ENCODE assay signal across 13 cellular contexts in the genomic region with DNA sequence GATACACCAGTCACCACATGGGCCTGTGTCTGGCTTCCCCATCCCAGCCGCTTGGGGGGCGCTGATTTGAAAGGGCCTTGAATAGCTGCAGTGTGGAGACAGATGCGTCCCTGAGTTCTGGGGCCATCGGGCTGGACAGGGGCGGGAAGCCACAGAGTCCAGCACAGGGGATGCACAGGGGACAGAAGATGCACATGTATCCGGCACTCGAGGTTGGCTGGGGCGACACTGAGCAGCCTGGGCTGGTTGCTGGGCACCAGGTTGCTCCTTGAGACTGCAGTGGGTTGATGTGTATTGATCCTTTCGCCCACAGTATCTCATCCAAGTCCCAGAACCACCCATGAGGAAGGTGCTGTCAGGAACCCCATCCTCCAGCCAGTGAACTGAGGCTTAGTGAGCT.
"Had no signal": no experiment of that assay in that cellular context is flagged by ENCODE, and none has a peak within 500 bp of the region (broad histone marks: within the 10 kb centered on the region; RNA-seq: fewer than 3 reads in every experiment).

No MANE protein-coding gene starts in this region.

- H3K9me3 ChIP-seq: ascending aorta, tibial artery had no signal

- H3K4me1 ChIP-seq: ascending aorta had no signal

- H3K27me3 ChIP-seq: ascending aorta, hepatocyte had no signal

- H3K36me3 Mint-ChIP-seq: natural killer cell had no signal

- H3K9me3 Mint-ChIP-seq: activated CD4-positive, alpha-beta T cell treated with anti-CD3 and anti-CD28 coated beads, Interleukin-2, amount 10 ng/mL, durations not matched to agents 7 days and 5 days; activated T-cell treated with anti-CD3 and anti-CD28 coated beads, Interleukin-2, amount 50 U/mL, for 24 hours; natural killer cell had no signal

- H3K27ac Mint-ChIP-seq: activated CD4-positive, alpha-beta T cell treated with anti-CD3 and anti-CD28 coated beads, Interleukin-2, amount 10 ng/mL, durations not matched to agents 7 days and 5 days; activated CD8-positive, alpha-beta T cell treated with anti-CD3 and anti-CD28 coated beads, Interleukin-2, amount 10 ng/mL, durations not matched to agents 7 days and 5 days; activated T-cell treated with anti-CD3 and anti-CD28 coated beads, Interleukin-2, amount 50 U/mL, for 24 hours; natural killer cell had no signal

- H3K4me3 ChIP-seq: ascending aorta, hepatocyte, tibial artery had no signal

- H3K27ac ChIP-seq: ascending aorta, hepatocyte, tibial artery had no signal

- H3K36me3 ChIP-seq: ascending aorta, tibial artery had no signal

- H3K4me3 Mint-ChIP-seq: activated CD4-positive, alpha-beta T cell treated with anti-CD3 and anti-CD28 coated beads, Interleukin-2, amount 10 ng/mL, durations not matched to agents 7 days and 5 days; activated CD8-positive, alpha-beta T cell treated with anti-CD3 and anti-CD28 coated beads, Interleukin-2, amount 10 ng/mL, durations not matched to agents 7 days and 5 days; activated T-cell treated with anti-CD3 and anti-CD28 coated beads, Interleukin-2, amount 50 U/mL, for 24 hours; natural killer cell had no signal

- DNase-seq: activated CD4-positive, alpha-beta T cell treated with anti-CD3 and anti-CD28 coated beads, Interleukin-2, amount 10 ng/mL, durations not matched to agents 7 days and 5 days; activated CD8-positive, alpha-beta T cell treated with anti-CD3 and anti-CD28 coated beads, Interleukin-2, amount 10 ng/mL, durations not matched to agents 7 days and 5 days; activated naive CD4-positive, alpha-beta T cell treated with anti-CD3 and anti-CD28 coated beads, Interleukin-2, amount 50 U/mL, for 16 hours; activated T-cell treated with anti-CD3 and anti-CD28 coated beads, Interleukin-2, amount 50 U/mL, for 24 hours; dermis blood vessel endothelial cell; foreskin fibroblast; natural killer cell; nucleus accumbens; stimulated activated naive CD4-positive, alpha-beta T cell; T1000; tibial artery had no signal
